8 cellular contexts compared by ENCODE assay signal in genomic region chr2:75403991-75404428, GRCh38.
A peak's percentile ranks its signal among the peaks of the same experiment; 100 is the strongest.
DNase-seq lines count a peak whose midpoint lies in the region; ATAC-seq, FAIRE-seq and TF ChIP-seq lines count a peak whose summit lies in the region.

No MANE protein-coding gene starts in this region.

- no peaks in the 10 kb centered on the region for H3K36me3 Mint-ChIP-seq in mesothelial cell of epicardium

- H3K9me3 Mint-ChIP-seq in mesothelial cell of epicardium: peaks cover 6% of the 10 kb centered on the region

- peak; percentile 55 to 91 (median 78) for TF ChIP-seq CTCF in dorsolateral prefrontal cortex (IDR thresholded peaks at IDR 0.05 in 54 of 56, conservative IDR thresholded peaks at IDR 0.05 in 2 of 56; ENCODE audit: low read depth in 1 of 56, partially characterized antibody in 56 of 56)
- peak; percentile 76 for TF ChIP-seq CTCF in mesothelial cell of epicardium (IDR thresholded peaks at IDR 0.05; ENCODE audit: unreplicated experiment)

- peaks cover 2% of the 10 kb centered on the region for H3K27me3 Mint-ChIP-seq in mesothelial cell of epicardium (ENCODE audit: low read depth)

- no peak overlapping the region for H3K4me3 Mint-ChIP-seq in mesothelial cell of epicardium

- H3K4me3 ChIP-seq in dorsolateral prefrontal cortex: no peak overlapping the region

- peaks cover 0 to 64% (median 4%) of the 10 kb centered on the region in 45 donors for H3K27me3 ChIP-seq in dorsolateral prefrontal cortex

- H3K4me1 Mint-ChIP-seq in mesothelial cell of epicardium: peaks cover 34% of the 10 kb centered on the region

- no peak overlapping the region for H3K27ac ChIP-seq in dorsolateral prefrontal cortex

- DNase-seq in EH (ENCODE audit: low read depth) (peak; percentile 72), HuH-7 (ENCODE audit: low spot score) (peak; percentile 16), RCC 7860 (ENCODE audit: low spot score) (peak; percentile 62), dorsolateral prefrontal cortex (no peak), mesothelial cell of epicardium (ENCODE audit: low spot score in 2 of 2, unreplicated experiment in 2 of 2) (no peak)
- DNase-seq in stimulated activated CD4-positive, alpha-beta T cell treated with anti-CD3 and anti-CD28 coated beads, Interleukin-2, amount 100 ng/mL, for 48 hours: no peak
- DNase-seq in activated CD4-positive, alpha-beta T cell treated with anti-CD3 and anti-CD28 coated beads, Interleukin-2, amount 50 U/mL, for 4 hours: no peak

- intact Hi-C loops in dorsolateral prefrontal cortex (cut with DNase I): loop anchor here (5.0 to 10.0 kb wide), 4 partner anchors 199 to 487 kb away; no protein-coding TSS in a partner anchor

- peak; percentile 44 for FAIRE-seq in RCC 7860 (lab: Jason Lieb, UNC)

- ATAC-seq in GM21390 (IDR thresholded peaks at IDR 0.05; ENCODE audit: unreplicated experiment): peak; percentile 75

- no peak overlapping the region for H3K27ac Mint-ChIP-seq in mesothelial cell of epicardium

Comparison
In these comparisons a context has a peak if more than half of its experiments do, and no peak if none do; other contexts are left out.
1. DNase-seq: peak in EH (single experiment), HuH-7 (single experiment) and RCC 7860 (single experiment); none in dorsolateral prefrontal cortex (0 of 10), mesothelial cell of epicardium (0 of 2), stimulated activated CD4-positive, alpha-beta T cell treated with anti-CD3 and anti-CD28 coated beads, Interleukin-2, amount 100 ng/mL, for 48 hours (0 of 2) and activated CD4-positive, alpha-beta T cell treated with anti-CD3 and anti-CD28 coated beads, Interleukin-2, amount 50 U/mL, for 4 hours (0 of 2).